Comparison of ENCODE assay signal across 15 cellular contexts in genomic region chr3:53730565-53730964, GRCh38.
DNase-seq lines count a peak whose midpoint lies in the region; ATAC-seq and TF ChIP-seq lines count a peak whose summit lies in the region.
"Had no signal": no experiment of that assay in that cellular context is flagged by ENCODE, and none has a peak within 500 bp of the region (broad histone marks: within the 10 kb centered on the region; RNA-seq: fewer than 3 reads in every experiment).

No MANE protein-coding gene starts in this region.

- peaks cover 15% of the 10 kb centered on the region for H3K27me3 Mint-ChIP-seq in chondrocyte (ENCODE audit: low read depth)

- H3K4me1 Mint-ChIP-seq in chondrocyte (ENCODE audit: low read depth), result no peaks in the 10 kb centered on the region
- H3K4me1 Mint-ChIP-seq: GM23338 had no signal

- ATAC-seq in right cardiac atrium (peak; percentile 64 to 68), GM21381 (IDR thresholded peaks at IDR 0.05; ENCODE audit: unreplicated experiment) (no peak)
- ATAC-seq: GM23338, right lobe of liver had no signal

- no peak overlapping the region for H3K4me3 ChIP-seq in right cardiac atrium (ENCODE audit: low read length)
- H3K4me3 ChIP-seq: GM23338, right lobe of liver had no signal

- peak; percentile 1 for DNase-seq in NCI-H2029 (lab: John Stamatoyannopoulos, UW)
- no peak for DNase-seq in NCI-H2029 treated with DMSO at 0.1 percent for 48 hours (lab: John Stamatoyannopoulos, UW)
- peak; percentile 83 for DNase-seq in astrocyte of the hippocampus (ENCODE audit: low read depth, low spot score)
- DNase-seq in right cardiac atrium, result peak; percentile 67 to 85 (median 84)
- peak in 31 of 49 donors; percentile 3 to 87 (median 33) for DNase-seq in substantia nigra (lab: John Stamatoyannopoulos, UW)
- no peak for DNase-seq in chondrocyte (ENCODE audit: low spot score)
- DNase-seq in OCI-M2 (lab: John Stamatoyannopoulos, UW; ENCODE audit: unreplicated experiment), result no peak
- DNase-seq: activated CD4-positive, CD25-positive, alpha-beta regulatory T cell treated with anti-CD3 and anti-CD28 coated beads, Interleukin-2, amount 50 U/mL, for 72 hours; activated T-cell treated with anti-CD3 and anti-CD28 coated beads, Interleukin-2, amount 50 U/mL, for 72 hours; DMS53; NCI-H187 treated with DMSO at 0.1 percent for 48 hours; trophoblast cell had no signal

- no peaks in the 10 kb centered on the region for H3K36me3 Mint-ChIP-seq in chondrocyte (ENCODE audit: low read depth)

- WGBS in right cardiac atrium, result 18% methylated on average over 8 of the region's 8 CpGs

- intact Hi-C loops in right cardiac atrium (cut with DNase I), result no loop called here

- H3K27ac ChIP-seq in right cardiac atrium (ENCODE audit: low read length) (no peak overlapping the region), substantia nigra (ENCODE audit: low read depth, low read length, poor library complexity, severe bottlenecking) (no peak overlapping the region)
- H3K27ac ChIP-seq: right lobe of liver had no signal

- no peaks in the 10 kb centered on the region for H3K27me3 ChIP-seq in right cardiac atrium (ENCODE audit: control insufficient read depth, insufficient read depth)
- H3K27me3 ChIP-seq: right lobe of liver had no signal

- no peak for TF ChIP-seq CTCF in chondrocyte (IDR thresholded peaks at IDR 0.05)

- no peaks in the 10 kb centered on the region for H3K9me3 Mint-ChIP-seq in chondrocyte (ENCODE audit: low read depth)
- H3K9me3 Mint-ChIP-seq: activated T-cell treated with anti-CD3 and anti-CD28 coated beads, Interleukin-2, amount 50 U/mL, for 72 hours; GM23338 had no signal

- peaks cover 2% of the 10 kb centered on the region for H3K4me1 ChIP-seq in right cardiac atrium (ENCODE audit: control insufficient read depth, insufficient read depth, low read length)

- no peak overlapping the region for H3K27ac Mint-ChIP-seq in chondrocyte (ENCODE audit: unreplicated experiment)
- H3K27ac Mint-ChIP-seq: activated T-cell treated with anti-CD3 and anti-CD28 coated beads, Interleukin-2, amount 50 U/mL, for 72 hours; GM23338 had no signal

- no peaks in the 10 kb centered on the region for H3K9me3 ChIP-seq in right cardiac atrium (ENCODE audit: control insufficient read depth, low read length)
- H3K9me3 ChIP-seq: right lobe of liver had no signal

- H3K4me3 Mint-ChIP-seq in chondrocyte (ENCODE audit: unreplicated experiment), result no peak overlapping the region
- H3K4me3 Mint-ChIP-seq: activated T-cell treated with anti-CD3 and anti-CD28 coated beads, Interleukin-2, amount 50 U/mL, for 72 hours; GM23338 had no signal

Comparison
In these comparisons a context has a peak if more than half of its experiments do, and no peak if none do; other contexts are left out.
1. DNase-seq: peak in NCI-H2029 (single experiment), astrocyte of the hippocampus (single experiment), right cardiac atrium (3 of 3) and substantia nigra (31 of 49); none in NCI-H2029 treated with DMSO at 0.1 percent for 48 hours (single experiment), chondrocyte (single experiment) and OCI-M2 (single experiment).